1 cellular context compared by ENCODE assay signal in the genomic region with DNA sequence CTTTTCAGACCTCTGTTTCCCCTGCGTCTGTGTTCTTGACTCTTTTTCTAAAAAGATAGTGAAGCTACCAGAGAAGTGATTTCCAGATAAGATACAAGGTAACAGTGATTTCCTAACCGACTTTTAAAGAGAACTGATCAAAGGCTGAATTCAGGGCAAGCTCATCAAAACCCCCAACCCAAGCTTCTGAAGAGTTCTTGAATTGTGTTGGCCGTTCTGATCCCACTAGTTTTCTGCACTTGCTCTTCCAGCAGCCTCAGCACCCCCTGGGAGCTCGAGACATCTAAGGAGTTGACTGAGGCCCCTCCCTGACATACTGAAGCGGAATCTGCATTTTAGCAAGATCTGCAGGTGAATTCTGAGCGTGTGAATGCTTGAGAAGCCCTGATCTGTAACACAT.
TF ChIP-seq lines count a peak whose summit lies in the region.

No MANE protein-coding gene starts in this region.

TF ChIP-seq in IMR-90, 13 proteins besides CTCF, POLR2A, EP300 and RAD21:
- TF ChIP-seq, protein P1, sequence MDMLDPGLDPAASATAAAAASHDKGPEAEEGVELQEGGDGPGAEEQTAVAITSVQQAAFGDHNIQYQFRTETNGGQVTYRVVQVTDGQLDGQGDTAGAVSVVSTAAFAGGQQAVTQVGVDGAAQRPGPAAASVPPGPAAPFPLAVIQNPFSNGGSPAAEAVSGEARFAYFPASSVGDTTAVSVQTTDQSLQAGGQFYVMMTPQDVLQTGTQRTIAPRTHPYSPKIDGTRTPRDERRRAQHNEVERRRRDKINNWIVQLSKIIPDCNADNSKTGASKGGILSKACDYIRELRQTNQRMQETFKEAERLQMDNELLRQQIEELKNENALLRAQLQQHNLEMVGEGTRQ (IDR thresholded peaks at IDR 0.05; ENCODE audit: low read depth, low read length) = no peak
- TF ChIP-seq MXI1 (IDR thresholded peaks at IDR 0.05; ENCODE audit: borderline replicate concordance, low read depth, low read length) = no peak
